In the genomic region with DNA sequence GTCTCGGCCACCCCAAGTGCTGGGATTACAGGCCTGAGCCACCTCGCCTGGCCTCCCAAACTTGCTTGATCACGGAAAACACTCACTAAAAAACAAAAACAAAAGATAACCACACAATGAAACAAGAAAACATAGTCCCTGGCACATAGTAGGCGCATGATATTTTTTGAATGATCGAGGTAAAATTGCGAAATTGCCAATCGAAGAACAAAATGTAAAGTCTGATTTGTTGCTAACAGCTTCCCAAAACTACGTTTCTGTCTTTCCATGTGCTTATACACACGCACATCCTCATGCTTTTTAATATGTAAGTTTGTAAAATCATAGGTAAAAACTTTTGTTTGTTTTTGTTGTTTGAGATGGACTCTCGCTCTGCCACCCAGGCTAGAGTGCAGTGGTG, we compare ENCODE assay signal across 24 cellular contexts.
DNase-seq lines count a peak whose midpoint lies in the region; ATAC-seq and TF ChIP-seq lines count a peak whose summit lies in the region.
"Had no signal": no experiment of that assay in that cellular context is flagged by ENCODE, and none has a peak within 500 bp of the region (broad histone marks: within the 10 kb centered on the region; RNA-seq: fewer than 3 reads in every experiment).

No MANE protein-coding gene starts in this region.

- WGBS in IMR-90 (ENCODE audit: extremely low coverage in 2 of 2, insufficient read length in 1 of 2), 2 experiments, result no CpG with 5 or more reads among the region's 10 CpGs

- H3K23ac ChIP-seq in IMR-90 (ENCODE audit: low read depth, low read length), result no peak overlapping the region

- no peaks in the 10 kb centered on the region for H3K9me3 ChIP-seq in IMR-90 (ENCODE audit: control insufficient read depth, insufficient read depth, low read length)
- H3K9me3 ChIP-seq: BE2C had no signal

- DNase-seq in GM23338 (ENCODE audit: low spot score) (no peak), IMR-90 (no peak), mesenteric fat pad (ENCODE audit: low spot score) (peak; percentile 18), GM13976 (ENCODE audit: low spot score) (no peak)
- no peak for DNase-seq in stimulated activated CD4-positive, alpha-beta T cell treated with anti-CD3 and anti-CD28 coated beads, Interleukin-2, amount 100 ng/mL, for 24 hours
- DNase-seq: 8988T; ACHN; BE2C; C1 segment of cervical spinal cord; CD4-positive, alpha-beta memory T cell; CD4-positive, CD25-positive, alpha-beta regulatory T cell; CD8-positive, alpha-beta memory T cell; COR-L47; DMS 273 treated with DMSO at 0.1 percent for 48 hours; DMS153; DMS53; DMS79; DND-41; EL; GDM1 had no signal

- CTCF ChIA-PET in IMR-90 (lab: Yijun Ruan, JAX), result no interaction called here

- H4K91ac ChIP-seq in IMR-90 (ENCODE audit: insufficient read depth, low read depth, low read length), result no peak overlapping the region

- no peaks in the 10 kb centered on the region for H3K36me3 Mint-ChIP-seq in GM23338 (ENCODE audit: low read depth)
- H3K36me3 Mint-ChIP-seq: CD14-positive monocyte; CD4-positive, alpha-beta memory T cell; CD4-positive, CD25-positive, alpha-beta regulatory T cell; CD8-positive, alpha-beta memory T cell had no signal

- peaks cover 5% of the 10 kb centered on the region for H3K27me3 Mint-ChIP-seq in GM23338 (ENCODE audit: insufficient read depth, low read depth, poor library complexity)
- H3K27me3 Mint-ChIP-seq: CD4-positive, CD25-positive, alpha-beta regulatory T cell had no signal

- POLR2A ChIA-PET in IMR-90 (lab: Charles Lee; ENCODE audit: unreplicated experiment), result no interaction called here

- H3K36me3 ChIP-seq in GM23338 (ENCODE audit: insufficient read depth) (no peaks in the 10 kb centered on the region), IMR-90 (ENCODE audit: control insufficient read depth, insufficient read depth, low read length) (no peaks in the 10 kb centered on the region)
- H3K36me3 ChIP-seq: BE2C, BLaER1 had no signal

- no peak overlapping the region for H4K5ac ChIP-seq in IMR-90 (ENCODE audit: low read depth, low read length)

- H3K9me2 ChIP-seq in GM23338 (ENCODE audit: insufficient read depth), result no peaks in the 10 kb centered on the region

- no peak overlapping the region for H3K4me3 Mint-ChIP-seq in GM23338
- H3K4me3 Mint-ChIP-seq: CD14-positive monocyte; CD4-positive, alpha-beta memory T cell; CD4-positive, CD25-positive, alpha-beta regulatory T cell; CD8-positive, alpha-beta memory T cell had no signal

- no peak for TF ChIP-seq CTCF in GM23338 (conservative IDR thresholded peaks at IDR 0.05; ENCODE audit: low read depth in 2 of 2)
- TF ChIP-seq CTCF in IMR-90 (conservative IDR thresholded peaks at IDR 0.05; ENCODE audit: low read depth, low read length), result no peak
- TF ChIP-seq CTCF in GM13976 (IDR thresholded peaks at IDR 0.05; ENCODE audit: borderline replicate concordance, control extremely low read depth, extremely low read depth, insufficient read depth, missing control alignments), result no peak

- H3K4me3 ChIP-seq in GM23338, result no peak overlapping the region
- no peak overlapping the region for H3K4me3 ChIP-seq in IMR-90 (ENCODE audit: insufficient read depth, low read depth, low read length)
- H3K4me3 ChIP-seq: BLaER1, GM12878 had no signal

- H3K56ac ChIP-seq in IMR-90 (ENCODE audit: extremely low read depth, insufficient read depth, low read length), result no peak overlapping the region

- no peak overlapping the region for H2AK5ac ChIP-seq in IMR-90 (ENCODE audit: low read depth, low read length)

- H2AK9ac ChIP-seq in IMR-90 (replicated peaks; ENCODE audit: low read depth, low read length, poor library complexity), result no peak overlapping the region

- no peaks in the 10 kb centered on the region for H3F3A ChIP-seq in GM23338 (replicated peaks; ENCODE audit: low read depth)

- BruUV-seq in IMR-90 (replicated peaks; lab: Mats Ljungman, UMichigan), result no TSS peak

- intact Hi-C loops in IMR-90 (cut with micrococcal nuclease), result no loop called here

- H2AFZ ChIP-seq in GM23338, result peak overlapping the region; percentile 12; the same call in 1 of the 2 replicates
- H2AFZ ChIP-seq in IMR-90 (replicated peaks; ENCODE audit: low read length, poor library complexity), result no peak overlapping the region

- no peaks in the 10 kb centered on the region for H3K9me1 ChIP-seq in IMR-90 (ENCODE audit: insufficient read depth, low read length)

- H3K79me2 ChIP-seq in GM23338 (replicated peaks; ENCODE audit: insufficient read depth), result no peaks in the 10 kb centered on the region

- H3K9ac ChIP-seq in IMR-90 (ENCODE audit: low read depth, low read length), result no peak overlapping the region
- H3K9ac ChIP-seq: BLaER1 had no signal

- H3K27me3 ChIP-seq in GM23338 (ENCODE audit: insufficient read depth) (no peaks in the 10 kb centered on the region), IMR-90 (ENCODE audit: control insufficient read depth, insufficient read depth, low read length) (no peaks in the 10 kb centered on the region)
- H3K27me3 ChIP-seq: BE2C, BLaER1 had no signal

- H2BK120ac ChIP-seq in IMR-90 (ENCODE audit: low read depth, low read length), result no peak overlapping the region

- H2BK5ac ChIP-seq in IMR-90 (ENCODE audit: low read depth, low read length, poor library complexity, severe bottlenecking), result no peak overlapping the region

- H4K20me1 ChIP-seq in GM23338 (replicated peaks; ENCODE audit: insufficient read depth), result no peaks in the 10 kb centered on the region
- H4K20me1 ChIP-seq in IMR-90 (ENCODE audit: insufficient read depth, low read length), result no peaks in the 10 kb centered on the region
- H4K20me1 ChIP-seq: BLaER1 had no signal

- no peak overlapping the region for H3K27ac Mint-ChIP-seq in GM23338
- H3K27ac Mint-ChIP-seq: CD14-positive monocyte; CD4-positive, alpha-beta memory T cell; CD4-positive, CD25-positive, alpha-beta regulatory T cell; CD8-positive, alpha-beta memory T cell had no signal

- H2BK20ac ChIP-seq in IMR-90 (ENCODE audit: low read depth, low read length), result no peak overlapping the region

- no peak for TF ChIP-seq RAD21 in IMR-90 (IDR thresholded peaks at IDR 0.05; ENCODE audit: low read length)

- peaks cover 6% of the 10 kb centered on the region; the same call in 1 of the 3 replicates for H3K4me1 Mint-ChIP-seq in GM23338
- H3K4me1 Mint-ChIP-seq: CD14-positive monocyte; CD4-positive, CD25-positive, alpha-beta regulatory T cell had no signal

- no peak for TF ChIP-seq POLR2A in IMR-90 (IDR thresholded peaks at IDR 0.05; ENCODE audit: low read depth, low read length)

- in situ Hi-C loops in IMR-90 (cut with MboI; ENCODE audit: low sequenced_read_pairs), result no loop called here
- in situ Hi-C loops in GM13976 (cut with MboI; ENCODE audit: low sequenced_read_pairs, unreplicated experiment), result no loop called here

- H3K4me1 ChIP-seq in GM23338 (ENCODE audit: insufficient read depth) (peaks cover 2% of the 10 kb centered on the region; the same call in 1 of the 2 replicates), IMR-90 (ENCODE audit: control insufficient read depth, insufficient read depth, low read length) (peaks cover 3% of the 10 kb centered on the region; the same call in 1 of the 2 replicates)
- H3K4me1 ChIP-seq: BE2C, BLaER1 had no signal

- ATAC-seq in GM23338 (no peak), IMR-90 (ENCODE audit: low read depth) (no peak), GM21825 (IDR thresholded peaks at IDR 0.05; ENCODE audit: unreplicated experiment) (no peak)
- ATAC-seq: GM12878 had no signal

- H3K27ac ChIP-seq in GM23338 (ENCODE audit: low read depth) (no peak overlapping the region), IMR-90 (ENCODE audit: insufficient read depth, low read length) (no peak overlapping the region)
- H3K27ac ChIP-seq: BLaER1 had no signal

- H3K79me1 ChIP-seq in IMR-90 (ENCODE audit: low read depth in 1 of 2, low read length in 2 of 2), result no peaks in the 10 kb centered on the region

- H3K9me3 Mint-ChIP-seq in GM23338, result no peaks in the 10 kb centered on the region

- dilution Hi-C loops in IMR-90 (cut with HindIII; ENCODE audit: low sequenced_read_pairs, unreplicated experiment), result no loop called here

- no peak overlapping the region for H3K14ac ChIP-seq in IMR-90 (replicated peaks; ENCODE audit: low read depth, low read length)

- H3K4me2 ChIP-seq in GM23338, result no peak overlapping the region
- no peak overlapping the region for H3K4me2 ChIP-seq in IMR-90 (ENCODE audit: low read depth, low read length)
- H3K4me2 ChIP-seq: BLaER1 had no signal

- no peak overlapping the region for H3K4ac ChIP-seq in IMR-90 (ENCODE audit: low read depth, low read length)

- H4K8ac ChIP-seq in IMR-90 (ENCODE audit: low read depth in 2 of 2, low read length in 2 of 2), result no peak overlapping the region

- H2BK15ac ChIP-seq in IMR-90 (ENCODE audit: low read depth, low read length), result no peak overlapping the region

- H3K18ac ChIP-seq in IMR-90 (ENCODE audit: low read depth, low read length), result no peak overlapping the region

TF ChIP-seq in GM23338, 12 proteins besides CTCF, POLR2A, EP300 and RAD21 (continues in another document):
- TF ChIP-seq STAT1 (IDR thresholded peaks at IDR 0.05; ENCODE audit: unreplicated experiment), result no peak
- no peak for TF ChIP-seq POLR2AphosphoS5 (IDR thresholded peaks at IDR 0.05; ENCODE audit: low read depth)
- no peak for TF ChIP-seq JUNB (IDR thresholded peaks at IDR 0.05; ENCODE audit: unreplicated experiment)
- no peak for TF ChIP-seq CREB1 (CRISPR knock-in tag; IDR thresholded peaks at IDR 0.05; ENCODE audit: low read depth)
- TF ChIP-seq, protein P1, sequence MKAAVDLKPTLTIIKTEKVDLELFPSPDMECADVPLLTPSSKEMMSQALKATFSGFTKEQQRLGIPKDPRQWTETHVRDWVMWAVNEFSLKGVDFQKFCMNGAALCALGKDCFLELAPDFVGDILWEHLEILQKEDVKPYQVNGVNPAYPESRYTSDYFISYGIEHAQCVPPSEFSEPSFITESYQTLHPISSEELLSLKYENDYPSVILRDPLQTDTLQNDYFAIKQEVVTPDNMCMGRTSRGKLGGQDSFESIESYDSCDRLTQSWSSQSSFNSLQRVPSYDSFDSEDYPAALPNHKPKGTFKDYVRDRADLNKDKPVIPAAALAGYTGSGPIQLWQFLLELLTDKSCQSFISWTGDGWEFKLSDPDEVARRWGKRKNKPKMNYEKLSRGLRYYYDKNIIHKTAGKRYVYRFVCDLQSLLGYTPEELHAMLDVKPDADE (IDR thresholded peaks at IDR 0.05), result no peak

TF ChIP-seq in IMR-90, 13 proteins besides CTCF, POLR2A, EP300 and RAD21 (continues in another document):
- TF ChIP-seq ELK1 (IDR thresholded peaks at IDR 0.05; ENCODE audit: borderline replicate concordance, low read depth, low read length) (no peak), BHLHE40 (IDR thresholded peaks at IDR 0.05; ENCODE audit: low read depth, low read length) (no peak), CEBPB (IDR thresholded peaks at IDR 0.05; ENCODE audit: low read depth, low read length) (peak; percentile 53), MXI1 (IDR thresholded peaks at IDR 0.05; ENCODE audit: borderline replicate concordance, low read depth, low read length) (no peak)
